Comparison of ENCODE assay signal across 1 cellular context in genomic region chr16:72664480-72665408, GRCh38.
TF ChIP-seq lines count a peak whose summit lies in the region.

No MANE protein-coding gene starts in this region.

TF ChIP-seq in HepG2, 621 proteins besides CTCF, POLR2A, EP300 and RAD21 (continued from another document and continues in another):
- TF ChIP-seq HMGXB3 (CRISPR knock-in tag; IDR thresholded peaks at IDR 0.05; ENCODE audit: borderline replicate concordance) = peak; percentile 74; the same call in 1 of the 2 replicates
- TF ChIP-seq MAF1 (CRISPR knock-in tag; IDR thresholded peaks at IDR 0.05; ENCODE audit: borderline replicate concordance) = 0 out of 2 replicates have a peak, but pooled peaks have one; percentile 32
- TF ChIP-seq RBFOX2 (IDR thresholded peaks at IDR 0.05; ENCODE audit: low read depth, low read length) = peak; percentile 64; the same call in 1 of the 2 replicates
- peak; percentile 70; the same call in 1 of the 2 replicates for TF ChIP-seq ZFP90 (CRISPR knock-in tag; IDR thresholded peaks at IDR 0.05; ENCODE audit: borderline replicate concordance)
- peak; percentile 81 for TF ChIP-seq DMAP1 (CRISPR knock-in tag; IDR thresholded peaks at IDR 0.05)
- peak; percentile 99 for TF ChIP-seq TGIF2 (CRISPR knock-in tag; IDR thresholded peaks at IDR 0.05)
- no peak for TF ChIP-seq EED (CRISPR knock-in tag; IDR thresholded peaks at IDR 0.05)
- TF ChIP-seq ZFP41 (CRISPR knock-in tag; IDR thresholded peaks at IDR 0.05; ENCODE audit: borderline replicate concordance) = no peak
- TF ChIP-seq THRA (CRISPR knock-in tag; IDR thresholded peaks at IDR 0.05; ENCODE audit: borderline replicate concordance) = 0 out of 2 replicates have a peak, but pooled peaks have one; percentile 10
- TF ChIP-seq ZBTB34 (CRISPR knock-in tag; IDR thresholded peaks at IDR 0.05) = 0 out of 2 replicates have a peak, but pooled peaks have one; percentile 25
- no peak for TF ChIP-seq ZZZ3 (CRISPR knock-in tag; IDR thresholded peaks at IDR 0.05; ENCODE audit: borderline replicate concordance)
- TF ChIP-seq SIN3A (IDR thresholded peaks at IDR 0.05; ENCODE audit: borderline replicate concordance, low read depth, low read length) = peak; percentile 100
- TF ChIP-seq TFAP4 (IDR thresholded peaks at IDR 0.05; ENCODE audit: borderline replicate concordance, low read depth) = peak; percentile 12; the same call in 1 of the 2 replicates
- peak; percentile 100 for TF ChIP-seq HBP1 (CRISPR knock-in tag; IDR thresholded peaks at IDR 0.05; ENCODE audit: low read depth)
- TF ChIP-seq ZBTB26 (CRISPR knock-in tag; IDR thresholded peaks at IDR 0.05; ENCODE audit: borderline replicate concordance) = peak; percentile 49; the same call in 1 of the 2 replicates
- TF ChIP-seq CREBL2 (CRISPR knock-in tag; IDR thresholded peaks at IDR 0.05; ENCODE audit: borderline replicate concordance) = no peak
- TF ChIP-seq POGZ (CRISPR knock-in tag; IDR thresholded peaks at IDR 0.05) = peak; percentile 66
- no peak for TF ChIP-seq ZNF10 (CRISPR knock-in tag; IDR thresholded peaks at IDR 0.05; ENCODE audit: borderline replicate concordance, low read depth)
- no peak for TF ChIP-seq ZBTB14 (CRISPR knock-in tag; IDR thresholded peaks at IDR 0.05)
- no peak for TF ChIP-seq CSRNP2 (CRISPR knock-in tag; conservative IDR thresholded peaks at IDR 0.05; ENCODE audit: low read depth)
- no peak for TF ChIP-seq ZNF275 (CRISPR knock-in tag; IDR thresholded peaks at IDR 0.05; ENCODE audit: borderline replicate concordance)
- peak; percentile 83 for TF ChIP-seq GMEB1 (CRISPR knock-in tag; IDR thresholded peaks at IDR 0.05; ENCODE audit: borderline replicate concordance)
- peak; percentile 95 for TF ChIP-seq MXI1 (IDR thresholded peaks at IDR 0.05; ENCODE audit: borderline replicate concordance, low read depth, low read length)
- peak; percentile 63 for TF ChIP-seq RXRA (CRISPR knock-in tag; IDR thresholded peaks at IDR 0.05)
- TF ChIP-seq IKZF1 (IDR thresholded peaks at IDR 0.05) = no peak
- no peak for TF ChIP-seq SOX6 (IDR thresholded peaks at IDR 0.05)
- TF ChIP-seq SOX6 (CRISPR knock-in tag; IDR thresholded peaks at IDR 0.05) = peak; percentile 51; the same call in 1 of the 2 replicates
- TF ChIP-seq ZSCAN30 (CRISPR knock-in tag; IDR thresholded peaks at IDR 0.05) = no peak
- peak; percentile 91 for TF ChIP-seq ATF1 (CRISPR knock-in tag; IDR thresholded peaks at IDR 0.05)
- TF ChIP-seq GTF3A (CRISPR knock-in tag; conservative IDR thresholded peaks at IDR 0.05) = no peak
- TF ChIP-seq SKI (IDR thresholded peaks at IDR 0.05; ENCODE audit: partially characterized antibody) = no peak
- 0 out of 2 replicates have a peak, but pooled peaks have one; percentile 27 for TF ChIP-seq FOXJ3 (CRISPR knock-in tag; IDR thresholded peaks at IDR 0.05; ENCODE audit: borderline replicate concordance)
- TF ChIP-seq ZSCAN20 (CRISPR knock-in tag; IDR thresholded peaks at IDR 0.05; ENCODE audit: borderline replicate concordance) = peak; percentile 50; the same call in 1 of the 2 replicates
- no peak for TF ChIP-seq ZBTB1 (CRISPR knock-in tag; IDR thresholded peaks at IDR 0.05; ENCODE audit: borderline replicate concordance)
- TF ChIP-seq ZNF800 (CRISPR knock-in tag; IDR thresholded peaks at IDR 0.05) = peak; percentile 21; the same call in 1 of the 2 replicates
- 0 out of 2 replicates have a peak, but pooled peaks have one; percentile 38 for TF ChIP-seq ZNF468 (CRISPR knock-in tag; IDR thresholded peaks at IDR 0.05)
- peak; percentile 86 for TF ChIP-seq E2F1 (CRISPR knock-in tag; IDR thresholded peaks at IDR 0.05)
